ENCODE assay signal across 14 cellular contexts in the genomic region with DNA sequence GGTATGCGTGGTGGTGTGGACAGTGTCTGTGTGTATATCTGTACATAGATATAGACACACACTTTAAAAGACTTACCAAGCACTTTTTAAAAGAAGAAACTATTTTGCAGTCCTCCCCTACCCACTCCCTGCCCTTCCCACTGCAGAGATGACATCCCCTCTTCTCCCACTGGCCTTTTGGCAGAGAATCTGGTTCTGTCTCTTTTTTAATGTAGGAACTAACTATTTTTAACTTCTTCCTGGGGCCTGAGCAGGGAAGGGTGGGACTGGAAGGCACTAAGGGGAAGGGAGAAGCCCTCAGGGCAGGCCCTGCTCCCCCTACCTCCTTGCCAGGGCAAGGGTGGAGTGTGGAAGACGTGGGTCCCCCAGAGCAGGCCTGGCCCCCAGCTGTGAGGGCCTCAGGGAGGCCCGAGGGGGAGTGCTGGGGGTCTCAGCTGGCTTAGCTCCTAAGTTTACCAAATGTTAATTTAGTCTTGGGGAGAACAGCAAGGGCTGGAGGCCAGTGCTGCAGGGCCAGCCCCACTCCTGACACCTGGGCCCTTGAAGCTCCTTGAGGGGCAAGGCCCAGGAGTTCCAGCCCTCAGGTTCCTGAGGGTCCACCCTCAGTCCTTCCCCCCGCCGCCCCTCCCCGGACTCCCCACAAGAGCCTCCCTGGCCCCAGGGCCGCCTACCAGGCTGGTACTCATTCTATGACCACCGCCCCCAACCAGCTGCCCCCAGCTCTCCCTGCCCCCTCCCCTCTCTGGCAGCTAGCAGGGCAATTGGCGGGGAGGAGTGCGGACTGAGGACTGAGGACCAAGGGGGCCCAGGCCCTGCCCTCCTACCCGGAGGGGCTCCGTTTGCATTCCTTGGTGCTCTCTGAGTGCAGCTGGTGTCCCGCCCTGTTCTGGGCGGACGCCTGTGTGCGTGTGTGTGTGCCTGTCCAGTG. TPM values are rescaled to one million over a fixed set of nuclear protein-coding genes. Genes with fewer than 3 reads are reported as not detected.
DNase-seq lines count a peak whose midpoint lies in the region; ATAC-seq and TF ChIP-seq lines count a peak whose summit lies in the region.
"Had no signal": no experiment of that assay in that cellular context is flagged by ENCODE, and none has a peak within 500 bp of the region (broad histone marks: within the 10 kb centered on the region; RNA-seq: fewer than 3 reads in every experiment).

No MANE protein-coding gene starts in this region.

- peaks cover 41% of the 10 kb centered on the region for H3K36me3 Mint-ChIP-seq in CD8-positive, alpha-beta T cell
- H3K36me3 Mint-ChIP-seq in glutamatergic neuron (ENCODE audit: unreplicated experiment) = no peaks in the 10 kb centered on the region

- CTCF ChIA-PET in CD8-positive, alpha-beta T cell (lab: Charles Lee) = interaction anchor here (0.6 to 3.9 kb wide), 6 partner anchors 15 to 71 kb away, joined by 3 to 24 read pairs (median 5); partner anchors contain the start of gene UNK
- CTCF ChIA-PET in RWPE1 (lab: Yijun Ruan, JAX) = interaction anchor here (1.0 kb wide), 1 partner anchor 21 kb away, joined by 3 read pairs; no protein-coding TSS in a partner anchor

- peaks cover 18% of the 10 kb centered on the region for H3K36me3 ChIP-seq in CD8-positive, alpha-beta T cell (ENCODE audit: insufficient read depth, low read length)
- H3K36me3 ChIP-seq: ovary had no signal

- no peak overlapping the region for H3K4me3 ChIP-seq in CD8-positive, alpha-beta T cell (ENCODE audit: low read depth, low read length)
- H3K4me3 ChIP-seq: ovary had no signal

- no peak overlapping the region for H3K27ac ChIP-seq in CD8-positive, alpha-beta T cell (ENCODE audit: low read depth, low read length)
- H3K27ac ChIP-seq in RWPE1 = peak overlapping the region; percentile 67

- H3K27me3 ChIP-seq in CD8-positive, alpha-beta T cell (ENCODE audit: insufficient read depth, low read length) = no peaks in the 10 kb centered on the region
- H3K27me3 ChIP-seq: ovary had no signal

- H3K4me1 Mint-ChIP-seq in CD8-positive, alpha-beta T cell (ENCODE audit: low read depth) = peaks cover 30% of the 10 kb centered on the region
- peaks cover 31% of the 10 kb centered on the region for H3K4me1 Mint-ChIP-seq in glutamatergic neuron (ENCODE audit: low read depth, unreplicated experiment)

- TF ChIP-seq CTCF in CD8-positive, alpha-beta T cell (IDR thresholded peaks at IDR 0.05) = no peak
- TF ChIP-seq CTCF in RWPE1 (conservative IDR thresholded peaks at IDR 0.05; ENCODE audit: low read depth) (no peak), glutamatergic neuron (IDR thresholded peaks at IDR 0.05; ENCODE audit: partially characterized antibody, unreplicated experiment) (no peak)

- H3K27me3 Mint-ChIP-seq in CD8-positive, alpha-beta T cell (ENCODE audit: low read depth) = no peaks in the 10 kb centered on the region
- H3K27me3 Mint-ChIP-seq in glutamatergic neuron (ENCODE audit: unreplicated experiment) = peaks cover 11% of the 10 kb centered on the region
- H3K27me3 Mint-ChIP-seq: activated CD4-positive, alpha-beta T cell treated with anti-CD3 and anti-CD28 coated beads for 36 hours; T-helper 17 cell had no signal

- peaks cover 38% of the 10 kb centered on the region for H3K4me1 ChIP-seq in CD8-positive, alpha-beta T cell (ENCODE audit: insufficient read depth, low read length)

- no peak overlapping the region for H3K4me3 Mint-ChIP-seq in CD8-positive, alpha-beta T cell
- no peak overlapping the region for H3K4me3 Mint-ChIP-seq in glutamatergic neuron (ENCODE audit: unreplicated experiment)
- H3K4me3 Mint-ChIP-seq: activated CD4-positive, alpha-beta T cell treated with anti-CD3 and anti-CD28 coated beads for 36 hours; activated T-cell treated with anti-CD3 and anti-CD28 coated beads, Interleukin-2, amount 50 U/mL, for 72 hours; T-helper 17 cell had no signal

- H3K9me3 ChIP-seq in CD8-positive, alpha-beta T cell (ENCODE audit: low read length) = no peaks in the 10 kb centered on the region
- H3K9me3 ChIP-seq: ovary had no signal

- H3K9me3 Mint-ChIP-seq in CD8-positive, alpha-beta T cell = no peaks in the 10 kb centered on the region
- peaks cover 14% of the 10 kb centered on the region for H3K9me3 Mint-ChIP-seq in glutamatergic neuron (ENCODE audit: unreplicated experiment)
- H3K9me3 Mint-ChIP-seq: activated T-cell treated with anti-CD3 and anti-CD28 coated beads, Interleukin-2, amount 50 U/mL, for 72 hours had no signal

- DNase-seq in CD8-positive, alpha-beta T cell = no peak
- no peak for DNase-seq in RWPE1 (ENCODE audit: low spot score)
- peak; percentile 25 for DNase-seq in glutamatergic neuron
- peak; percentile 66 for DNase-seq in posterior vena cava (ENCODE audit: low spot score)
- no peak for DNase-seq in COR-L47 (lab: John Stamatoyannopoulos, UW)
- DNase-seq: activated CD4-positive, alpha-beta T cell treated with anti-CD3 and anti-CD28 coated beads for 36 hours; activated T-cell treated with anti-CD3 and anti-CD28 coated beads, Interleukin-2, amount 50 U/mL, for 72 hours; effector CD8-positive, alpha-beta T cell; NCI-H2029 treated with DMSO at 0.1 percent for 48 hours; NCI-H526; T-helper 17 cell had no signal

- POLR2A ChIA-PET in CD8-positive, alpha-beta T cell (lab: Charles Lee) = interaction anchor here (0.6 to 6.1 kb wide), 6 partner anchors 12 to 61 kb away, joined by 3 to 36 read pairs (median 4); partner anchors contain the start of genes UNK and WBP2
- POLR2A ChIA-PET in RWPE1 (lab: Yijun Ruan, JAX; ENCODE audit: low non-redundant PET) = interaction anchor here (0.6 kb wide), 2 partner anchors 10 kb away, joined by 3 to 4 read pairs; no protein-coding TSS in a partner anchor

- no peak for ATAC-seq in CD8-positive, alpha-beta T cell
- no peak for ATAC-seq in HG03460 (IDR thresholded peaks at IDR 0.05; ENCODE audit: unreplicated experiment)
- no peak for ATAC-seq in GM18517 (IDR thresholded peaks at IDR 0.05; ENCODE audit: unreplicated experiment)
- ATAC-seq: activated CD4-positive, alpha-beta T cell treated with anti-CD3 and anti-CD28 coated beads for 36 hours; activated T-cell treated with anti-CD3 and anti-CD28 coated beads, Interleukin-2, amount 50 U/mL, for 72 hours; T-helper 17 cell had no signal

- H3K27ac Mint-ChIP-seq in CD8-positive, alpha-beta T cell = peak overlapping the region; percentile 55
- H3K27ac Mint-ChIP-seq in glutamatergic neuron (ENCODE audit: unreplicated experiment) = no peak overlapping the region
- H3K27ac Mint-ChIP-seq: activated CD4-positive, alpha-beta T cell treated with anti-CD3 and anti-CD28 coated beads for 36 hours; activated T-cell treated with anti-CD3 and anti-CD28 coated beads, Interleukin-2, amount 50 U/mL, for 72 hours; T-helper 17 cell had no signal

- intact Hi-C loops in CD8-positive, alpha-beta T cell (cut with DNase I, micrococcal nuclease) = no loop called here
- intact Hi-C loops in posterior vena cava (cut with DNase I) = loop anchor here in 1 of 2 donors (5.0 kb wide), 1 partner anchor 38 kb away; no protein-coding TSS in a partner anchor

RNA-seq across cellular contexts. Expression of gene UNC13D, which starts 19.3 kb away (rescaled TPM):
- 100 to 1,000 TPM; 123 to 124 TPM for total RNA-seq in CD8-positive, alpha-beta T cell
- total RNA-seq in glutamatergic neuron (ENCODE audit: unreplicated experiment) = 2.4 TPM
- total RNA-seq in posterior vena cava = 10 to 100 TPM in 1 of 2 donors, 1 to 10 TPM in 1; 7.3 to 15.1 TPM

RNA-seq across cellular contexts. Expression of gene WBP2, which starts 30.3 kb away (rescaled TPM):
- 10 to 100 TPM; 69.1 to 80.2 TPM for total RNA-seq in CD8-positive, alpha-beta T cell
- total RNA-seq in glutamatergic neuron (ENCODE audit: unreplicated experiment) = 111 TPM
- 100 to 1,000 TPM in 1 of 2 donors, 10 to 100 TPM in 1; 75.8 to 111 TPM for total RNA-seq in posterior vena cava

RNA-seq across cellular contexts. Expression of gene UNK, which starts 40.2 kb away (rescaled TPM):
- total RNA-seq in CD8-positive, alpha-beta T cell = 10 to 100 TPM; 37.3 to 42.8 TPM
- 65.5 TPM for total RNA-seq in glutamatergic neuron (ENCODE audit: unreplicated experiment)
- total RNA-seq in posterior vena cava = 10 to 100 TPM; 23.3 to 32.9 TPM

RNA-seq across cellular contexts. Expression of gene TRIM47, which starts 53.5 kb away (rescaled TPM):
- 1 to 10 TPM; 1.6 to 1.7 TPM for total RNA-seq in CD8-positive, alpha-beta T cell
- 2.1 TPM for total RNA-seq in glutamatergic neuron (ENCODE audit: unreplicated experiment)
- 10 to 100 TPM; 60.8 to 70.9 TPM for total RNA-seq in posterior vena cava

RNA-seq across cellular contexts. Expression of gene GALK1, which starts 59.9 kb away (rescaled TPM):
- 1 to 10 TPM; 3.4 to 3.7 TPM for total RNA-seq in CD8-positive, alpha-beta T cell
- 18.2 TPM for total RNA-seq in glutamatergic neuron (ENCODE audit: unreplicated experiment)
- total RNA-seq in posterior vena cava = 10 to 100 TPM; 21.0 to 27.6 TPM

Comparison
In these comparisons a context has a peak if more than half of its experiments do, and no peak if none do; other contexts are left out.
1. DNase-seq: peak in glutamatergic neuron (single experiment) and posterior vena cava (single experiment); none in CD8-positive, alpha-beta T cell (0 of 7), RWPE1 (single experiment) and COR-L47 (single experiment).
2. RNA of gene UNC13D, which starts 19.3 kb away (total RNA-seq): 123 to 124 TPM in CD8-positive, alpha-beta T cell; 7.3 to 15.1 TPM in posterior vena cava and 2.4 TPM in glutamatergic neuron (single experiment); every median in the first group is over 4 times any median in the second.